ENCODE assay signal across 17 cellular contexts in genomic region chr12:68904351-68904982, GRCh38. TPM values are rescaled to one million over a fixed set of nuclear protein-coding genes. Genes with fewer than 3 reads are reported as not detected.
A peak's percentile ranks its signal among the peaks of the same experiment; 100 is the strongest.
DNase-seq lines count a peak whose midpoint lies in the region; ATAC-seq, FAIRE-seq and TF ChIP-seq lines count a peak whose summit lies in the region.
"Had no signal": no experiment of that assay in that cellular context is flagged by ENCODE, and none has a peak within 500 bp of the region (broad histone marks: within the 10 kb centered on the region; RNA-seq: fewer than 3 reads in every experiment).

No MANE protein-coding gene starts in this region.

- H2AFZ ChIP-seq in OCI-LY7 (ENCODE audit: low read length) = peak overlapping the region; percentile 8; the same call in 1 of the 2 replicates

- CTCF ChIA-PET in activated CD4-positive, alpha-beta T cell treated with anti-CD3 and anti-CD28 coated beads for 36 hours (lab: Charles Lee) = no interaction called here
- CTCF ChIA-PET in activated CD4-positive, alpha-beta T cell treated with anti-CD3 and anti-CD28 coated beads, Interleukin-2, amount 10 ng/mL, durations not matched to agents 7 days and 5 days (lab: Charles Lee) = no interaction called here
- CTCF ChIA-PET in OCI-LY7 (lab: Charles Lee; ENCODE audit: unreplicated experiment) = interaction anchor here (0.6 kb wide), 1 partner anchor 14 kb away, joined by 3 read pairs; no protein-coding TSS in a partner anchor

- intact Hi-C loops in activated CD4-positive, alpha-beta T cell treated with anti-CD3 and anti-CD28 coated beads for 36 hours (cut with DNase I, micrococcal nuclease) = no loop called here
- intact Hi-C loops in OCI-LY7 (cut with micrococcal nuclease; ENCODE audit: unreplicated experiment) = no loop called here
- intact Hi-C loops in mucosa of descending colon (cut with DNase I, micrococcal nuclease) = no loop called here

- H3K79me2 ChIP-seq in OCI-LY7 (ENCODE audit: insufficient read depth, low read depth, low read length) = no peaks in the 10 kb centered on the region

- no peaks in the 10 kb centered on the region for H3K9me3 ChIP-seq in OCI-LY7 (ENCODE audit: low read length)
- no peaks in the 10 kb centered on the region for H3K9me3 ChIP-seq in mucosa of descending colon

- no peak for FAIRE-seq in frontal cortex (lab: Jason Lieb, UNC)
- FAIRE-seq: A204.1 had no signal

- ATAC-seq in activated CD4-positive, alpha-beta T cell treated with anti-CD3 and anti-CD28 coated beads for 36 hours = peak; percentile 78
- ATAC-seq in GM21786 (IDR thresholded peaks at IDR 0.05; ENCODE audit: unreplicated experiment) (peak; percentile 82), mucosa of descending colon (peak; percentile 34), HG02973 (IDR thresholded peaks at IDR 0.05; ENCODE audit: unreplicated experiment) (no peak), GM19397 (IDR thresholded peaks at IDR 0.05; ENCODE audit: unreplicated experiment) (no peak)
- ATAC-seq: effector memory CD8-positive, alpha-beta T cell; left ventricle myocardium superior had no signal

- DNase-seq in activated CD4-positive, alpha-beta T cell treated with anti-CD3 and anti-CD28 coated beads for 36 hours = peak; percentile 40
- no peak for DNase-seq in activated CD4-positive, alpha-beta T cell treated with anti-CD3 and anti-CD28 coated beads, Interleukin-2, amount 10 ng/mL, durations not matched to agents 7 days and 5 days
- DNase-seq in OCI-LY7 (ENCODE audit: low spot score) (peak; percentile 46), mucosa of descending colon (no peak), frontal cortex (ENCODE audit: low spot score in 2 of 2) (no peak)
- DNase-seq: activated CD8-positive, alpha-beta memory T cell treated with anti-CD3 and anti-CD28 coated beads, Interleukin-2, amount 50 U/mL, for 4 hours; effector memory CD8-positive, alpha-beta T cell; glutamatergic neuron; left ventricle myocardium superior; NCI-H526 had no signal

- H3K4me3 Mint-ChIP-seq in activated CD4-positive, alpha-beta T cell treated with anti-CD3 and anti-CD28 coated beads for 36 hours = no peak overlapping the region
- no peak overlapping the region for H3K4me3 Mint-ChIP-seq in activated CD4-positive, alpha-beta T cell treated with anti-CD3 and anti-CD28 coated beads, Interleukin-2, amount 10 ng/mL, durations not matched to agents 7 days and 5 days
- H3K4me3 Mint-ChIP-seq: effector memory CD8-positive, alpha-beta T cell; type B pancreatic cell had no signal

- no peaks in the 10 kb centered on the region for H3K36me3 Mint-ChIP-seq in activated CD4-positive, alpha-beta T cell treated with anti-CD3 and anti-CD28 coated beads for 36 hours (ENCODE audit: low read depth)
- H3K36me3 Mint-ChIP-seq in activated CD4-positive, alpha-beta T cell treated with anti-CD3 and anti-CD28 coated beads, Interleukin-2, amount 10 ng/mL, durations not matched to agents 7 days and 5 days (ENCODE audit: low read depth) = no peaks in the 10 kb centered on the region
- H3K36me3 Mint-ChIP-seq: type B pancreatic cell had no signal

- H3K4me2 ChIP-seq in OCI-LY7 (ENCODE audit: low read length) = peak overlapping the region; percentile 35

- H3K4me1 Mint-ChIP-seq in activated CD4-positive, alpha-beta T cell treated with anti-CD3 and anti-CD28 coated beads for 36 hours = peaks cover 11% of the 10 kb centered on the region
- no peaks in the 10 kb centered on the region for H3K4me1 Mint-ChIP-seq in activated CD4-positive, alpha-beta T cell treated with anti-CD3 and anti-CD28 coated beads, Interleukin-2, amount 10 ng/mL, durations not matched to agents 7 days and 5 days

- BruUV-seq in OCI-LY7 (replicated peaks; lab: Mats Ljungman, UMichigan) = no TSS peak

- no peak for TF ChIP-seq CTCF in OCI-LY7 (conservative IDR thresholded peaks at IDR 0.05; ENCODE audit: low read length)
- no peak for TF ChIP-seq CTCF in mucosa of descending colon (IDR thresholded peaks at IDR 0.05)

- peaks cover 28% of the 10 kb centered on the region for H3K4me1 ChIP-seq in OCI-LY7 (ENCODE audit: insufficient read depth, low read length, poor library complexity, severe bottlenecking)
- H3K4me1 ChIP-seq in mucosa of descending colon (ENCODE audit: low read depth) = peaks cover 3% of the 10 kb centered on the region

- no peaks in the 10 kb centered on the region for H3K36me3 ChIP-seq in OCI-LY7 (ENCODE audit: insufficient read depth, low read length)
- H3K36me3 ChIP-seq in mucosa of descending colon (ENCODE audit: low read depth) = no peaks in the 10 kb centered on the region

- no peak overlapping the region for H3K27ac Mint-ChIP-seq in activated CD4-positive, alpha-beta T cell treated with anti-CD3 and anti-CD28 coated beads for 36 hours
- no peak overlapping the region for H3K27ac Mint-ChIP-seq in activated CD4-positive, alpha-beta T cell treated with anti-CD3 and anti-CD28 coated beads, Interleukin-2, amount 10 ng/mL, durations not matched to agents 7 days and 5 days
- H3K27ac Mint-ChIP-seq: type B pancreatic cell had no signal

- H3K27me3 Mint-ChIP-seq in activated CD4-positive, alpha-beta T cell treated with anti-CD3 and anti-CD28 coated beads for 36 hours = peaks cover 8% of the 10 kb centered on the region
- peaks cover 8% of the 10 kb centered on the region for H3K27me3 Mint-ChIP-seq in activated CD4-positive, alpha-beta T cell treated with anti-CD3 and anti-CD28 coated beads, Interleukin-2, amount 10 ng/mL, durations not matched to agents 7 days and 5 days
- H3K27me3 Mint-ChIP-seq: type B pancreatic cell had no signal

- H3K4me3 ChIP-seq in OCI-LY7 (ENCODE audit: low read depth, low read length, poor library complexity, severe bottlenecking) (no peak overlapping the region), mucosa of descending colon (no peak overlapping the region)

- H3K27ac ChIP-seq in OCI-LY7 (ENCODE audit: low read depth, low read length, poor library complexity, severe bottlenecking) = no peak overlapping the region
- H3K27ac ChIP-seq: RWPE1 had no signal

- no peaks in the 10 kb centered on the region; the same call in 1 of the 2 replicates for H3K9me2 ChIP-seq in OCI-LY7 (ENCODE audit: insufficient read depth, low read length)

- no peaks in the 10 kb centered on the region for H3K9me3 Mint-ChIP-seq in activated CD4-positive, alpha-beta T cell treated with anti-CD3 and anti-CD28 coated beads for 36 hours (ENCODE audit: low read depth)
- no peaks in the 10 kb centered on the region for H3K9me3 Mint-ChIP-seq in activated CD4-positive, alpha-beta T cell treated with anti-CD3 and anti-CD28 coated beads, Interleukin-2, amount 10 ng/mL, durations not matched to agents 7 days and 5 days
- H3K9me3 Mint-ChIP-seq: effector memory CD8-positive, alpha-beta T cell; type B pancreatic cell had no signal

- POLR2A ChIA-PET in activated CD4-positive, alpha-beta T cell treated with anti-CD3 and anti-CD28 coated beads for 36 hours (lab: Charles Lee) = no interaction called here
- POLR2A ChIA-PET in activated CD4-positive, alpha-beta T cell treated with anti-CD3 and anti-CD28 coated beads, Interleukin-2, amount 10 ng/mL, durations not matched to agents 7 days and 5 days (lab: Charles Lee) = interaction anchor here (0.6 kb wide), 1 partner anchor 147 kb away, joined by 3 read pairs; no protein-coding TSS in a partner anchor
- POLR2A ChIA-PET in OCI-LY7 (lab: Charles Lee) = interaction anchor here (0.7 to 7.0 kb wide), 4 partner anchors 9 to 478 kb away, joined by 3 to 81 read pairs (median 10); no protein-coding TSS in a partner anchor

- no peaks in the 10 kb centered on the region for H4K20me1 ChIP-seq in OCI-LY7 (ENCODE audit: insufficient read depth, low read length)

RNA-seq across cellular contexts. Expression of gene CPM, which starts 28.5 kb away (rescaled TPM):
- 10 to 100 TPM; 18.0 to 18.7 TPM for total RNA-seq in activated CD4-positive, alpha-beta T cell treated with anti-CD3 and anti-CD28 coated beads for 36 hours
- under 1 TPM; 0.27 to 0.87 TPM for total RNA-seq in activated CD4-positive, alpha-beta T cell treated with anti-CD3 and anti-CD28 coated beads, Interleukin-2, amount 10 ng/mL, durations not matched to agents 7 days and 5 days
- 3.8 and 4.8 TPM in 2 replicates for total RNA-seq in OCI-LY7 (2014; rRNA removed; shearing (Covaris generic))
- total RNA-seq in OCI-LY7 (2022) (10.5 and 13.0 TPM in 2 replicates), mucosa of descending colon (100 to 1,000 TPM in 2 of 3 donors, 10 to 100 TPM in 1; 40.1 to 130 (median 111) TPM), frontal cortex (2.9 TPM)
- total RNA-seq: HT-29 had no signal

Comparison
In these comparisons a context has a peak if more than half of its experiments do, and no peak if none do; other contexts are left out.
1. DNase-seq: peak in activated CD4-positive, alpha-beta T cell treated with anti-CD3 and anti-CD28 coated beads for 36 hours (single experiment) and OCI-LY7 (single experiment); none in activated CD4-positive, alpha-beta T cell treated with anti-CD3 and anti-CD28 coated beads, Interleukin-2, amount 10 ng/mL, durations not matched to agents 7 days and 5 days (single experiment), mucosa of descending colon (0 of 3) and frontal cortex (0 of 2).
2. ATAC-seq: peak in activated CD4-positive, alpha-beta T cell treated with anti-CD3 and anti-CD28 coated beads for 36 hours (single experiment), GM21786 (single experiment) and mucosa of descending colon (single experiment); none in HG02973 (single experiment) and GM19397 (single experiment).